ENCODE assay signal across 8 cellular contexts in genomic region chr3:44913868-44914468, GRCh38. TPM values are rescaled to one million over a fixed set of nuclear protein-coding genes. Genes with fewer than 3 reads are reported as not detected.
A peak's percentile ranks its signal among the peaks of the same experiment; 100 is the strongest.
DNase-seq lines count a peak whose midpoint lies in the region; ATAC-seq, FAIRE-seq and TF ChIP-seq lines count a peak whose summit lies in the region.

No MANE protein-coding gene starts in this region.

- H3K4me1 ChIP-seq in ovary (ENCODE audit: insufficient read depth) (no peaks in the 10 kb centered on the region), tibial artery (no peaks in the 10 kb centered on the region)

- DNase-seq in D341Med (ENCODE audit: low spot score) = peak; percentile 89
- DNase-seq in KBM-7 = peak; percentile 71
- DNase-seq in RPMI8226 = peak; percentile 68
- peak; percentile 38 for DNase-seq in activated T-helper 9 cell treated with anti-CD3 and anti-CD28 coated beads, Interleukin-2, amount 50 U/mL, for 16 hours (ENCODE audit: low read depth)
- peak; percentile 46 to 60 for DNase-seq in frontal cortex (ENCODE audit: low spot score in 2 of 2)
- peak; percentile 16 to 59 (median 38) for DNase-seq in ovary
- peak; percentile 32 to 70 for DNase-seq in tibial artery

- no peak for TF ChIP-seq CTCF in ovary (IDR thresholded peaks at IDR 0.05)
- peak; percentile 60 to 75 for TF ChIP-seq CTCF in tibial artery (IDR thresholded peaks at IDR 0.05)

- no peak overlapping the region for H3K27ac ChIP-seq in ovary
- no peak overlapping the region for H3K27ac ChIP-seq in tibial artery

- H3K9me3 ChIP-seq in ovary (no peaks in the 10 kb centered on the region), tibial artery (no peaks in the 10 kb centered on the region)

- H3K36me3 ChIP-seq in ovary (no peaks in the 10 kb centered on the region), tibial artery (peaks cover 0 to 27% (median 11%) of the 10 kb centered on the region in 3 donors)

- ATAC-seq in GM21717 (IDR thresholded peaks at IDR 0.05; ENCODE audit: unreplicated experiment) = no peak

- TF ChIP-seq POLR2A in ovary (IDR thresholded peaks at IDR 0.05) = no peak

- H3K27me3 ChIP-seq in ovary (no peaks in the 10 kb centered on the region), tibial artery (peaks cover 0 to 9% of the 10 kb centered on the region in 2 donors)

- intact Hi-C loops in ovary (cut with DNase I) = no loop called here
- intact Hi-C loops in tibial artery (cut with DNase I; ENCODE audit: low total_unique reads) = no loop called here

- TF ChIP-seq EP300 in ovary (IDR thresholded peaks at IDR 0.05) = no peak

- 32 to 37% (median 36%) methylated on average over 4 of the region's 4 CpGs for WGBS in ovary, 3 donors

- FAIRE-seq in frontal cortex (lab: Jason Lieb, UNC) = no peak

- no peak overlapping the region for H3K4me3 ChIP-seq in ovary
- no peak overlapping the region for H3K4me3 ChIP-seq in tibial artery

- in situ Hi-C loops in KBM-7 (cut with MboI; ENCODE audit: low pct_unique_long_range_greater_than_20kb, low sequenced_read_pairs) = no loop called here

RNA-seq across cellular contexts. Expression of gene TGM4, which starts 39.6 kb away (rescaled TPM):
- total RNA-seq in frontal cortex = not detected
- total RNA-seq in ovary = not detected
- polyA plus RNA-seq in ovary = not detected

RNA-seq across cellular contexts. Expression of gene TMEM42, which starts 52.3 kb away (rescaled TPM):
- 5.3 TPM for total RNA-seq in frontal cortex
- total RNA-seq in ovary = 10 to 100 TPM; 11.2 to 24.0 (median 14.6) TPM
- polyA plus RNA-seq in ovary = 10 to 100 TPM; 11.8 to 27.5 TPM

Comparison
In these comparisons a context has a peak if more than half of its experiments do, and no peak if none do; other contexts are left out.
1. DNase-seq: peak in every context shown above with its lines; median percentile 89 in D341Med; 71 in KBM-7; 68 in RPMI8226; 53 in frontal cortex; 51 in tibial artery; 38 in activated T-helper 9 cell treated with anti-CD3 and anti-CD28 coated beads, Interleukin-2, amount 50 U/mL, for 16 hours; 38 in ovary.
2. CTCF ChIP-seq: peak in tibial artery (2 of 2); none in ovary (0 of 3).